8 cellular contexts compared by ENCODE assay signal in genomic region chr21:41170442-41170841, GRCh38. TPM values are rescaled to one million over a fixed set of nuclear protein-coding genes. Genes with fewer than 3 reads are reported as not detected.
DNase-seq lines count a peak whose midpoint lies in the region; ATAC-seq and TF ChIP-seq lines count a peak whose summit lies in the region.

No MANE protein-coding gene starts in this region.

- H3K27me3 Mint-ChIP-seq in Caco-2 (ENCODE audit: insufficient read depth, unreplicated experiment), result peaks cover 5% of the 10 kb centered on the region

- no peaks in the 10 kb centered on the region for H3K9me3 ChIP-seq in Caco-2
- no peaks in the 10 kb centered on the region for H3K9me3 ChIP-seq in HEK293 (ENCODE audit: control insufficient read depth, insufficient read depth, low read depth, low read length)
- no peaks in the 10 kb centered on the region for H3K9me3 ChIP-seq in fibroblast of lung (ENCODE audit: control insufficient read depth, insufficient read depth, low read depth, low read length)

- H4K20me1 ChIP-seq in fibroblast of lung (ENCODE audit: control insufficient read depth, extremely low read depth, insufficient read depth, low read length), result no peaks in the 10 kb centered on the region

- no peaks in the 10 kb centered on the region for H3K4me1 Mint-ChIP-seq in Caco-2 (ENCODE audit: low read depth, unreplicated experiment)

- H3K36me3 ChIP-seq in Caco-2 (ENCODE audit: control insufficient read depth, insufficient read depth, low read length) (no peaks in the 10 kb centered on the region), HEK293 (ENCODE audit: control insufficient read depth in 2 of 2, insufficient read depth in 1 of 2, low read length in 2 of 2) (no peaks in the 10 kb centered on the region), fibroblast of lung (ENCODE audit: control insufficient read depth, insufficient read depth, low read length) (no peaks in the 10 kb centered on the region)

- DNase-seq in Caco-2, result peak; percentile 56 to 64
- peak; percentile 13 to 76 for DNase-seq in SHP77 (lab: John Stamatoyannopoulos, UW)
- peak; percentile 23 to 40 for DNase-seq in fibroblast of lung (ENCODE audit: low read depth in 2 of 2)
- DNase-seq in pulmonary artery endothelial cell (ENCODE audit: low read depth, low spot score), result peak; percentile 37
- no peak for DNase-seq in activated gamma-delta T cell (lab: John Stamatoyannopoulos, UW)

- ATAC-seq in HG03175 (IDR thresholded peaks at IDR 0.05; ENCODE audit: unreplicated experiment), result no peak
- ATAC-seq in GM18909 (IDR thresholded peaks at IDR 0.05; ENCODE audit: poor library complexity, unreplicated experiment), result no peak

- no peak overlapping the region for H3K27ac ChIP-seq in HEK293 (ENCODE audit: extremely low read depth, low read depth, low read length)
- H3K27ac ChIP-seq in fibroblast of lung (ENCODE audit: insufficient read depth, low read length), result no peak overlapping the region

- CTCF ChIA-PET in Caco-2 (lab: Charles Lee) (interaction anchor here (0.8 to 1.5 kb wide), 2 partner anchors 113 to 197 kb away, joined by 3 to 7 read pairs; no protein-coding TSS in a partner anchor), HEK293 (lab: Yijun Ruan, JAX) (interaction anchor here (0.6 to 4.2 kb wide), 18 partner anchors 13 to 336 kb away, joined by 3 to 31 read pairs (median 4); no protein-coding TSS in a partner anchor)

- peak; percentile 74 to 88 for TF ChIP-seq CTCF in Caco-2 (IDR thresholded peaks at IDR 0.05; ENCODE audit: insufficient read depth in 1 of 2, low read depth in 1 of 2, low read length in 1 of 2, severe bottlenecking in 1 of 2, unreplicated experiment in 1 of 2)
- peak; percentile 66 for TF ChIP-seq CTCF in HEK293 (tag by site-specific recombination; IDR thresholded peaks at IDR 0.05)
- TF ChIP-seq CTCF in fibroblast of lung (conservative IDR thresholded peaks at IDR 0.05 in 1 of 2, IDR thresholded peaks at IDR 0.05 in 1 of 2; ENCODE audit: low read depth in 1 of 2, low read length in 2 of 2), result peak; percentile 51 to 68

- POLR2A ChIA-PET in Caco-2 (lab: Charles Lee) (no interaction called here), HEK293 (lab: Yijun Ruan, JAX) (no interaction called here)

- no peak overlapping the region for H3K4me2 ChIP-seq in fibroblast of lung (ENCODE audit: extremely low read depth, insufficient read depth, low read length)

- BruUV-seq in Caco-2 (replicated peaks; lab: Mats Ljungman, UMichigan), result no TSS peak

- H3K27ac Mint-ChIP-seq in Caco-2 (ENCODE audit: unreplicated experiment), result no peak overlapping the region

- peaks cover 8% of the 10 kb centered on the region for H3K79me2 ChIP-seq in fibroblast of lung (ENCODE audit: control insufficient read depth, insufficient read depth, low read length)

- H3K4me3 Mint-ChIP-seq in Caco-2 (ENCODE audit: unreplicated experiment), result peak overlapping the region; percentile 27

- H3K27me3 ChIP-seq in Caco-2 (replicated peaks; ENCODE audit: control insufficient read depth, insufficient read depth, low read length) (no peaks in the 10 kb centered on the region), fibroblast of lung (ENCODE audit: control insufficient read depth, insufficient read depth, low read length) (no peaks in the 10 kb centered on the region)

- intact Hi-C loops in Caco-2 (cut with micrococcal nuclease; ENCODE audit: unreplicated experiment), result no loop called here

- H3K4me1 ChIP-seq in Caco-2 (no peaks in the 10 kb centered on the region), HEK293 (ENCODE audit: control insufficient read depth, insufficient read depth, low read length) (peaks cover 6% of the 10 kb centered on the region), fibroblast of lung (ENCODE audit: control insufficient read depth, extremely low read depth, insufficient read depth, low read length) (peaks cover 2% of the 10 kb centered on the region)

- no peaks in the 10 kb centered on the region for H3K36me3 Mint-ChIP-seq in Caco-2 (ENCODE audit: insufficient read depth, unreplicated experiment)

- no peak overlapping the region for H3K9ac ChIP-seq in fibroblast of lung (ENCODE audit: insufficient read depth, low read length)

- H2AFZ ChIP-seq in fibroblast of lung (ENCODE audit: low read length), result no peak overlapping the region

- no peaks in the 10 kb centered on the region for H3K9me3 Mint-ChIP-seq in Caco-2 (ENCODE audit: unreplicated experiment)

- no peak overlapping the region for H3K4me3 ChIP-seq in Caco-2 (ENCODE audit: low read depth, low read length)
- H3K4me3 ChIP-seq in HEK293 (ENCODE audit: low read depth, low read length), result no peak overlapping the region
- no peak overlapping the region for H3K4me3 ChIP-seq in fibroblast of lung (replicated peaks in 1 of 4; ENCODE audit: control extremely low read depth in 1 of 4, insufficient read depth in 1 of 4, low read depth in 3 of 4, low read length in 4 of 4)

TF ChIP-seq in HEK293, 187 proteins besides CTCF, POLR2A, EP300 and RAD21:
- TF ChIP-seq, protein P1, sequence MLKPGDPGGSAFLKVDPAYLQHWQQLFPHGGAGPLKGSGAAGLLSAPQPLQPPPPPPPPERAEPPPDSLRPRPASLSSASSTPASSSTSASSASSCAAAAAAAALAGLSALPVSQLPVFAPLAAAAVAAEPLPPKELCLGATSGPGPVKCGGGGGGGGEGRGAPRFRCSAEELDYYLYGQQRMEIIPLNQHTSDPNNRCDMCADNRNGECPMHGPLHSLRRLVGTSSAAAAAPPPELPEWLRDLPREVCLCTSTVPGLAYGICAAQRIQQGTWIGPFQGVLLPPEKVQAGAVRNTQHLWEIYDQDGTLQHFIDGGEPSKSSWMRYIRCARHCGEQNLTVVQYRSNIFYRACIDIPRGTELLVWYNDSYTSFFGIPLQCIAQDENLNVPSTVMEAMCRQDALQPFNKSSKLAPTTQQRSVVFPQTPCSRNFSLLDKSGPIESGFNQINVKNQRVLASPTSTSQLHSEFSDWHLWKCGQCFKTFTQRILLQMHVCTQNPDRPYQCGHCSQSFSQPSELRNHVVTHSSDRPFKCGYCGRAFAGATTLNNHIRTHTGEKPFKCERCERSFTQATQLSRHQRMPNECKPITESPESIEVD (tag by site-specific recombination; IDR thresholded peaks at IDR 0.05), result no peak
- TF ChIP-seq SP7 (tag by site-specific recombination; IDR thresholded peaks at IDR 0.05), result no peak
- no peak for TF ChIP-seq ZNF473 (tag by site-specific recombination; IDR thresholded peaks at IDR 0.05)

RNA-seq across cellular contexts. Expression of gene BACE2, which starts 2.5 kb away (rescaled TPM):
- total RNA-seq in Caco-2 (2022) (8.8 and 10.1 TPM in 2 replicates), fibroblast of lung (31.5 and 33.4 TPM in 2 replicates), pulmonary artery endothelial cell (129 and 132 TPM in 2 replicates)
- 19.5 and 85.3 TPM in 2 replicates for polyA plus RNA-seq in fibroblast of lung
- 14.7 and 53.6 TPM in 2 replicates for polyA plus RNA-seq in fibroblast of lung (2012)
- polyA minus RNA-seq in fibroblast of lung (ENCODE audit: low replicate concordance), result 10.7 and 60.1 TPM in 2 replicates
